ENCODE assay signal across 14 cellular contexts in the genomic region with DNA sequence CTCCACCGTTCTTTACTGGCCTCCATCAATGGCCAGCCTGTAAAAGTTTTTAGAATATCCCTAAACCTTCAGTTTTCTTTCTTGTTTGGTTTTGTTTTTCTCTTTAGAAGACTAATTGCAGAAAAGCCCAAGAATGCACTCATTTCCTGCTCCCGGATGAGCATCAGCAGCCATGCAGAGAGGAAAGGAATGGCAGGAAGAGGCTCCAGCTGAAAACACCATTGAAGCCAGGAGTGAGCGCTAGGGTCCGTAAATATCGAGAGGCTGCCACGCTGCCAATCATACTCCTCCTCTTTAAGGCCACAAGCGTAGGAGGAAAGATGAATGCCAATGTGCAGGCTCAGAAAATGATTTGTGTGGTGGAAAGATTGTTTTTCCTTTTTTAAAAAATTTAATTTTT. TPM values are rescaled to one million over a fixed set of nuclear protein-coding genes. Genes with fewer than 3 reads are reported as not detected.
DNase-seq lines count a peak whose midpoint lies in the region; ATAC-seq and TF ChIP-seq lines count a peak whose summit lies in the region.
"Had no signal": no experiment of that assay in that cellular context is flagged by ENCODE, and none has a peak within 500 bp of the region (broad histone marks: within the 10 kb centered on the region; RNA-seq: fewer than 3 reads in every experiment).

No MANE protein-coding gene starts in this region.

- H3K36me3 Mint-ChIP-seq in nephron progenitor cell (ENCODE audit: low read depth), result no peaks in the 10 kb centered on the region
- H3K36me3 Mint-ChIP-seq in activated T-helper 17 cell treated with anti-CD3 and anti-CD28 coated beads, Interleukin-2, amount 50 U/mL, for 72 hours (ENCODE audit: low read depth), result peaks cover 50% of the 10 kb centered on the region

- peaks cover 9% of the 10 kb centered on the region for H3K27me3 Mint-ChIP-seq in nephron progenitor cell (ENCODE audit: low read depth, poor library complexity)
- H3K27me3 Mint-ChIP-seq in activated T-helper 17 cell treated with anti-CD3 and anti-CD28 coated beads, Interleukin-2, amount 50 U/mL, for 72 hours, result no peaks in the 10 kb centered on the region
- H3K27me3 Mint-ChIP-seq: CD4-positive, alpha-beta memory T cell had no signal

- DNase-seq in fibroblast of peridontal ligament (ENCODE audit: extremely low read depth) (peak; percentile 10), nephron progenitor cell (peak; percentile 20), nucleus accumbens (lab: John Stamatoyannopoulos, UW) (no peak), HCEC 1CT (no peak)
- DNase-seq: activated CD4-positive, alpha-beta T cell treated with anti-CD3 and anti-CD28 coated beads for 1 hour; activated T-cell treated with anti-CD3 and anti-CD28 coated beads for 4 hours; CD4-positive, alpha-beta memory T cell; Kasumi-1; NCI-H2029 treated with DMSO at 0.1 percent for 48 hours had no signal

- ATAC-seq in activated T-helper 17 cell treated with anti-CD3 and anti-CD28 coated beads, Interleukin-2, amount 50 U/mL, for 72 hours (replicated peaks), result no peak
- ATAC-seq in GM19351 (IDR thresholded peaks at IDR 0.05; ENCODE audit: unreplicated experiment), result no peak

- H3K27ac Mint-ChIP-seq in nephron progenitor cell, result peak overlapping the region; percentile 94
- no peak overlapping the region for H3K27ac Mint-ChIP-seq in activated T-helper 17 cell treated with anti-CD3 and anti-CD28 coated beads, Interleukin-2, amount 50 U/mL, for 72 hours

- H3K4me1 Mint-ChIP-seq in nephron progenitor cell, result peaks cover 53% of the 10 kb centered on the region
- H3K4me1 Mint-ChIP-seq in activated T-helper 17 cell treated with anti-CD3 and anti-CD28 coated beads, Interleukin-2, amount 50 U/mL, for 72 hours, result peaks cover 10% of the 10 kb centered on the region

- peak overlapping the region; percentile 57; the same call in 1 of the 2 replicates for H3K27ac ChIP-seq in C4-2B

- no peak overlapping the region for H3K4me3 Mint-ChIP-seq in nephron progenitor cell
- no peak overlapping the region for H3K4me3 Mint-ChIP-seq in activated T-helper 17 cell treated with anti-CD3 and anti-CD28 coated beads, Interleukin-2, amount 50 U/mL, for 72 hours
- H3K4me3 Mint-ChIP-seq: CD4-positive, alpha-beta memory T cell had no signal

- peaks cover 6% of the 10 kb centered on the region for H3K9me3 Mint-ChIP-seq in nephron progenitor cell
- H3K9me3 Mint-ChIP-seq in activated T-helper 17 cell treated with anti-CD3 and anti-CD28 coated beads, Interleukin-2, amount 50 U/mL, for 72 hours, result no peaks in the 10 kb centered on the region
- H3K9me3 Mint-ChIP-seq: CD4-positive, alpha-beta memory T cell had no signal

- TF ChIP-seq CTCF in C4-2B (conservative IDR thresholded peaks at IDR 0.05) (no peak), nephron progenitor cell (IDR thresholded peaks at IDR 0.05) (no peak)

TF ChIP-seq in PFSK-1, 5 proteins besides CTCF, POLR2A, EP300 and RAD21:
- peak; percentile 15 for TF ChIP-seq FOXP2 (optimal IDR thresholded peaks at IDR 0.05; ENCODE audit: borderline replicate concordance, extremely low read depth, extremely low read length, insufficient read depth)
- no peak for TF ChIP-seq POLR2AphosphoS5 (IDR thresholded peaks at IDR 0.05; ENCODE audit: low read depth, low read length)

RNA-seq across cellular contexts. Expression of gene UBE2L5, which starts 57.4 kb away (rescaled TPM):
- 0.64 TPM for polyA plus RNA-seq in PFSK-1 (2012; ENCODE audit: insufficient read length, low read depth)
- not detected for total RNA-seq in activated T-helper 17 cell treated with anti-CD3 and anti-CD28 coated beads, Interleukin-2, amount 50 U/mL, for 72 hours
- total RNA-seq: CD4-positive, alpha-beta memory T cell; mucosa of gallbladder had no signal
- polyA plus RNA-seq: CD4-positive, alpha-beta memory T cell had no signal

RNA-seq across cellular contexts. Expression of gene KATNAL1, which starts 57.5 kb away (rescaled TPM):
- 3.0 TPM for polyA plus RNA-seq in PFSK-1 (2012; ENCODE audit: insufficient read length, low read depth)
- total RNA-seq in activated T-helper 17 cell treated with anti-CD3 and anti-CD28 coated beads, Interleukin-2, amount 50 U/mL, for 72 hours, result 10 to 100 TPM; 25.0 to 25.8 TPM

Comparison
In these comparisons a context has a peak if more than half of its experiments do, and no peak if none do; other contexts are left out.
1. DNase-seq: peak in fibroblast of peridontal ligament (single experiment) and nephron progenitor cell (single experiment); none in nucleus accumbens (0 of 56) and HCEC 1CT (single experiment).